14 cellular contexts compared by ENCODE assay signal in genomic region chr7:144220531-144220930, GRCh38. TPM values are rescaled to one million over a fixed set of nuclear protein-coding genes. Genes with fewer than 3 reads are reported as not detected.
"Had no signal": no experiment of that assay in that cellular context is flagged by ENCODE, and none has a peak within 500 bp of the region (broad histone marks: within the 10 kb centered on the region; RNA-seq: fewer than 3 reads in every experiment).

No MANE protein-coding gene starts in this region.

RNA-seq across cellular contexts. Expression of gene OR2A42, which starts 18.9 kb away (rescaled TPM):
- total RNA-seq: left lobe of liver, left lung, left ventricle myocardium inferior, left ventricle myocardium superior, liver, lower lobe of right lung, lung microvascular endothelial cell, mammary epithelial cell, mesenteric fat pad, mucosa of gallbladder, myocyte had no signal
- polyA plus RNA-seq: immature natural killer cell; keratinocyte; liver; mammary epithelial cell; naive thymus-derived CD4-positive, alpha-beta T cell had no signal

RNA-seq across cellular contexts. Expression of gene ARHGEF35, which starts 24.9 kb away (rescaled TPM):
- total RNA-seq: lung microvascular endothelial cell had no signal
- polyA plus RNA-seq: immature natural killer cell had no signal

RNA-seq across cellular contexts. Expression of gene CTAGE4, which starts 37.3 kb away (rescaled TPM):
- total RNA-seq: lung microvascular endothelial cell, myocyte had no signal
- polyA plus RNA-seq: immature natural killer cell had no signal

RNA-seq across cellular contexts. Expression of gene OR2A7, which starts 44.1 kb away (rescaled TPM):
- total RNA-seq: lung microvascular endothelial cell, myocyte had no signal
- polyA plus RNA-seq: immature natural killer cell had no signal

RNA-seq across cellular contexts. Expression of gene CTAGE8, which starts 48.6 kb away (rescaled TPM):
- total RNA-seq: left ventricle myocardium superior, lung microvascular endothelial cell, myocyte had no signal
- polyA plus RNA-seq: immature natural killer cell had no signal
